Comparison of ENCODE assay signal across 23 cellular contexts in the genomic region with DNA sequence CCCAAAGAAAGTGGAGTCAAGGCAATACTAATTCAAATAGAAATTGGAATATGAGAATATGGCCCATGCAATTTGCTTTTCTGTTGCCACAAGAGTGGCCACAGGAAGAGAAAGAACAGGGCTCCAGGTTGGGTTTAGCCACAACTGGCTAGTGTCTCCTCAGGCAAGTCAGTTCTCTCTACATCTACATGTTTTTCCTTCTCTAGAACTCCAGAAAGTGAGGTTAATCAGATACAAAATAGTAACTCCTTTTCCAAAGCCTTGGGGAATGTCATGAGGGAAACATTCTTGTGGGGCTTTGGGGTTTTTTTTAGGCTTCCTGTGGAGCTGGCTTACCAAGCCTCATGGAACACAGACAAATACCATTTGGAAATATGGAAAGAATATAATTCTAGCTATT.
DNase-seq lines count a peak whose midpoint lies in the region; ATAC-seq and TF ChIP-seq lines count a peak whose summit lies in the region.
"Had no signal": no experiment of that assay in that cellular context is flagged by ENCODE, and none has a peak within 500 bp of the region (broad histone marks: within the 10 kb centered on the region; RNA-seq: fewer than 3 reads in every experiment).

No MANE protein-coding gene starts in this region.

- DNase-seq in EH (ENCODE audit: low read depth): peak; percentile 43
- peak; percentile 41 for DNase-seq in choroid plexus epithelial cell (ENCODE audit: low read depth)
- no peak for DNase-seq in osteocyte (ENCODE audit: extremely low spot score, unreplicated experiment)
- no peak for DNase-seq in spleen
- DNase-seq in inferior parietal cortex (ENCODE audit: extremely low spot score): no peak
- DNase-seq in GM13976 (ENCODE audit: low spot score): no peak
- DNase-seq: CD4-positive, CD25-positive, alpha-beta regulatory T cell; DND-41; GOT3; HCEC 1CT; MM.1S; NCI-H1694; NCI-H446 treated with DMSO at 0.1 percent for 48 hours; NCI-H526; NCI-H82; SHP77 had no signal

- H3K27me3 ChIP-seq in HUES64 (ENCODE audit: insufficient read depth, low read length) (no peaks in the 10 kb centered on the region), spleen (replicated peaks in 1 of 7) (no peaks in the 10 kb centered on the region)
- H3K27me3 ChIP-seq: BLaER1 had no signal

- H3K27ac Mint-ChIP-seq in osteocyte (ENCODE audit: unreplicated experiment): peak overlapping the region; percentile 76
- H3K27ac Mint-ChIP-seq: CD4-positive, CD25-positive, alpha-beta regulatory T cell had no signal

- H3K4me3 ChIP-seq in HUES64 (ENCODE audit: low read length) (no peak overlapping the region), choroid plexus epithelial cell (ENCODE audit: low read depth, low read length) (no peak overlapping the region), spleen (no peak overlapping the region)
- H3K4me3 ChIP-seq: BLaER1 had no signal

- no peak overlapping the region for H3K4me3 Mint-ChIP-seq in osteocyte (ENCODE audit: unreplicated experiment)
- H3K4me3 Mint-ChIP-seq: CD4-positive, CD25-positive, alpha-beta regulatory T cell; IgD-negative memory B cell had no signal

- intact Hi-C loops in spleen (cut with DNase I; ENCODE audit: low total_unique reads): no loop called here

- no peak for TF ChIP-seq POLR2A in spleen (IDR thresholded peaks at IDR 0.05)

- H3K4me1 Mint-ChIP-seq in osteocyte (ENCODE audit: unreplicated experiment): peaks cover 20% of the 10 kb centered on the region
- H3K4me1 Mint-ChIP-seq: CD4-positive, CD25-positive, alpha-beta regulatory T cell; IgD-negative memory B cell had no signal

- no peaks in the 10 kb centered on the region for H3K9me3 Mint-ChIP-seq in osteocyte (ENCODE audit: unreplicated experiment)
- H3K9me3 Mint-ChIP-seq: CD4-positive, CD25-positive, alpha-beta regulatory T cell; IgD-negative memory B cell had no signal

- H3K9ac ChIP-seq in HUES64 (ENCODE audit: low read depth, low read length): no peak overlapping the region
- H3K9ac ChIP-seq: BLaER1, KMS-11 had no signal

- H3K36me3 ChIP-seq in HUES64 (ENCODE audit: insufficient read depth, low read length) (no peaks in the 10 kb centered on the region; the same call in 1 of the 2 replicates), spleen (no peaks in the 10 kb centered on the region)
- H3K36me3 ChIP-seq: BLaER1 had no signal

- H3K4me1 ChIP-seq in HUES64 (ENCODE audit: insufficient read depth, low read length) (peaks cover 29% of the 10 kb centered on the region), spleen (peaks cover 0 to 10% (median 0%) of the 10 kb centered on the region in 6 donors)

- H3K36me3 Mint-ChIP-seq in osteocyte (ENCODE audit: unreplicated experiment): peaks cover 10% of the 10 kb centered on the region
- H3K36me3 Mint-ChIP-seq: CD4-positive, CD25-positive, alpha-beta regulatory T cell; IgD-negative memory B cell had no signal

- H3K27ac ChIP-seq in HUES64 (ENCODE audit: low read depth, low read length) (peak overlapping the region; percentile 41), spleen (no peak overlapping the region)
- H3K27ac ChIP-seq: BLaER1, KMS-11, RWPE1 had no signal

- in situ Hi-C loops in GM13976 (cut with MboI; ENCODE audit: low sequenced_read_pairs, unreplicated experiment): no loop called here

- no peak for ATAC-seq in HG02763 (IDR thresholded peaks at IDR 0.05; ENCODE audit: unreplicated experiment)
- ATAC-seq: Panc1 had no signal

- TF ChIP-seq CTCF in choroid plexus epithelial cell (conservative IDR thresholded peaks at IDR 0.05; ENCODE audit: low read depth, low read length): no peak
- no peak for TF ChIP-seq CTCF in osteocyte (IDR thresholded peaks at IDR 0.05)
- TF ChIP-seq CTCF in spleen (IDR thresholded peaks at IDR 0.05 in 8 of 11, conservative IDR thresholded peaks at IDR 0.05 in 3 of 11): no peak
- TF ChIP-seq CTCF in GM13976 (IDR thresholded peaks at IDR 0.05; ENCODE audit: borderline replicate concordance, control extremely low read depth, extremely low read depth, insufficient read depth, missing control alignments): no peak

- no peaks in the 10 kb centered on the region for H3K9me3 ChIP-seq in HUES64 (ENCODE audit: insufficient read depth, low read depth, low read length)
- no peaks in the 10 kb centered on the region for H3K9me3 ChIP-seq in spleen
- H3K9me3 ChIP-seq: BLaER1 had no signal

- H3K27me3 Mint-ChIP-seq in osteocyte (ENCODE audit: unreplicated experiment): no peaks in the 10 kb centered on the region
- H3K27me3 Mint-ChIP-seq: IgD-negative memory B cell had no signal

Comparison
In these comparisons a context has a peak if more than half of its experiments do, and no peak if none do; other contexts are left out.
1. DNase-seq: peak in EH (single experiment) and choroid plexus epithelial cell (single experiment); none in osteocyte (single experiment), spleen (single experiment), inferior parietal cortex (single experiment) and GM13976 (single experiment).